Comparison of ENCODE assay signal across 1 cellular context in the genomic region with DNA sequence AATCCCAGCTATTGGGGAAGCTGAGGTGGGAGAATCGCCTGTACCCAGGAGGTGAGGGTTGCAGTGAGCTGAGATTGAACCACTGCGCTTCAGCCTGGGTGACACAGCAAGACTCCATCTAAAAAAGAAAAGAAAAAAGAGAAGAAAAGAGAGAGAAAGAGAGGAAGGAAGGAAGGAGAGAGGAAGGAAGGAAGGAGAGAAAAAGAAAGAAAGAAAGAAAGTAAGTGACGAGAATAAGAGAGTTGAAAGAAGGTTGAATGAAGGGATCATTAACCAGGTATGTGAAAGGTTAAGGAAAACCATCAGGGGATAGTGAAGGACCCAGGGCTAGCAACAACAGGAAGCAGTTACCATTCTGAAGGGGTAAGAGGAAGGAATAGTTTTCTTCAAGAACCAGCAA.
TF ChIP-seq lines count a peak whose summit lies in the region.

No MANE protein-coding gene starts in this region.

TF ChIP-seq in GM23338, 12 proteins besides CTCF, POLR2A, EP300 and RAD21 (continued from another document):
- TF ChIP-seq, protein P1, sequence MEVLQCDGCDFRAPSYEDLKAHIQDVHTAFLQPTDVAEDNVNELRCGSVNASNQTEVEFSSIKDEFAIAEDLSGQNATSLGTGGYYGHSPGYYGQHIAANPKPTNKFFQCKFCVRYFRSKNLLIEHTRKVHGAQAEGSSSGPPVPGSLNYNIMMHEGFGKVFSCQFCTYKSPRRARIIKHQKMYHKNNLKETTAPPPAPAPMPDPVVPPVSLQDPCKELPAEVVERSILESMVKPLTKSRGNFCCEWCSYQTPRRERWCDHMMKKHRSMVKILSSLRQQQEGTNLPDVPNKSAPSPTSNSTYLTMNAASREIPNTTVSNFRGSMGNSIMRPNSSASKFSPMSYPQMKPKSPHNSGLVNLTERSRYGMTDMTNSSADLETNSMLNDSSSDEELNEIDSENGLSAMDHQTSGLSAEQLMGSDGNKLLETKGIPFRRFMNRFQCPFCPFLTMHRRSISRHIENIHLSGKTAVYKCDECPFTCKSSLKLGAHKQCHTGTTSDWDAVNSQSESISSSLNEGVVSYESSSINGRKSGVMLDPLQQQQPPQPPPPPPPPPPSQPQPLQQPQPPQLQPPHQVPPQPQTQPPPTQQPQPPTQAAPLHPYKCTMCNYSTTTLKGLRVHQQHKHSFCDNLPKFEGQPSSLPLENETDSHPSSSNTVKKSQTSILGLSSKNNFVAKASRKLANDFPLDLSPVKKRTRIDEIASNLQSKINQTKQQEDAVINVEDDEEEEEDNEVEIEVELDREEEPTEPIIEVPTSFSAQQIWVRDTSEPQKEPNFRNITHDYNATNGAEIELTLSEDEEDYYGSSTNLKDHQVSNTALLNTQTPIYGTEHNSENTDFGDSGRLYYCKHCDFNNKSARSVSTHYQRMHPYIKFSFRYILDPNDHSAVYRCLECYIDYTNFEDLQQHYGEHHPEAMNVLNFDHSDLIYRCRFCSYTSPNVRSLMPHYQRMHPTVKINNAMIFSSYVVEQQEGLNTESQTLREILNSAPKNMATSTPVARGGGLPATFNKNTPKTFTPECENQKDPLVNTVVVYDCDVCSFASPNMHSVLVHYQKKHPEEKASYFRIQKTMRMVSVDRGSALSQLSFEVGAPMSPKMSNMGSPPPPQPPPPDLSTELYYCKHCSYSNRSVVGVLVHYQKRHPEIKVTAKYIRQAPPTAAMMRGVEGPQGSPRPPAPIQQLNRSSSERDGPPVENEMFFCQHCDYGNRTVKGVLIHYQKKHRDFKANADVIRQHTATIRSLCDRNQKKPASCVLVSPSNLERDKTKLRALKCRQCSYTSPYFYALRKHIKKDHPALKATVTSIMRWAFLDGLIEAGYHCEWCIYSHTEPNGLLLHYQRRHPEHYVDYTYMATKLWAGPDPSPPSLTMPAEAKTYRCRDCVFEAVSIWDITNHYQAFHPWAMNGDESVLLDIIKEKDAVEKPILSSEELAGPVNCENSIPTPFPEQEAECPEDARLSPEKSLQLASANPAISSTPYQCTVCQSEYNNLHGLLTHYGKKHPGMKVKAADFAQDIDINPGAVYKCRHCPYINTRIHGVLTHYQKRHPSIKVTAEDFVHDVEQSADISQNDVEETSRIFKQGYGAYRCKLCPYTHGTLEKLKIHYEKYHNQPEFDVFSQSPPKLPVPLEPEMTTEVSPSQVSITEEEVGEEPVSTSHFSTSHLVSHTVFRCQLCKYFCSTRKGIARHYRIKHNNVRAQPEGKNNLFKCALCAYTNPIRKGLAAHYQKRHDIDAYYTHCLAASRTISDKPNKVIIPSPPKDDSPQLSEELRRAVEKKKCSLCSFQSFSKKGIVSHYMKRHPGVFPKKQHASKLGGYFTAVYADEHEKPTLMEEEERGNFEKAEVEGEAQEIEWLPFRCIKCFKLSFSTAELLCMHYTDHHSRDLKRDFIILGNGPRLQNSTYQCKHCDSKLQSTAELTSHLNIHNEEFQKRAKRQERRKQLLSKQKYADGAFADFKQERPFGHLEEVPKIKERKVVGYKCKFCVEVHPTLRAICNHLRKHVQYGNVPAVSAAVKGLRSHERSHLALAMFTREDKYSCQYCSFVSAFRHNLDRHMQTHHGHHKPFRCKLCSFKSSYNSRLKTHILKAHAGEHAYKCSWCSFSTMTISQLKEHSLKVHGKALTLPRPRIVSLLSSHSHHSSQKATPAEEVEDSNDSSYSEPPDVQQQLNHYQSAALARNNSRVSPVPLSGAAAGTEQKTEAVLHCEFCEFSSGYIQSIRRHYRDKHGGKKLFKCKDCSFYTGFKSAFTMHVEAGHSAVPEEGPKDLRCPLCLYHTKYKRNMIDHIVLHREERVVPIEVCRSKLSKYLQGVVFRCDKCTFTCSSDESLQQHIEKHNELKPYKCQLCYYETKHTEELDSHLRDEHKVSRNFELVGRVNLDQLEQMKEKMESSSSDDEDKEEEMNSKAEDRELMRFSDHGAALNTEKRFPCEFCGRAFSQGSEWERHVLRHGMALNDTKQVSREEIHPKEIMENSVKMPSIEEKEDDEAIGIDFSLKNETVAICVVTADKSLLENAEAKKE (CRISPR knock-in tag; IDR thresholded peaks at IDR 0.05): no peak
- TF ChIP-seq NANOG (IDR thresholded peaks at IDR 0.05; ENCODE audit: borderline replicate concordance) (no peak), POLR2AphosphoS5 (IDR thresholded peaks at IDR 0.05; ENCODE audit: low read depth) (no peak), STAT1 (IDR thresholded peaks at IDR 0.05; ENCODE audit: unreplicated experiment) (no peak)
